In the genomic region with DNA sequence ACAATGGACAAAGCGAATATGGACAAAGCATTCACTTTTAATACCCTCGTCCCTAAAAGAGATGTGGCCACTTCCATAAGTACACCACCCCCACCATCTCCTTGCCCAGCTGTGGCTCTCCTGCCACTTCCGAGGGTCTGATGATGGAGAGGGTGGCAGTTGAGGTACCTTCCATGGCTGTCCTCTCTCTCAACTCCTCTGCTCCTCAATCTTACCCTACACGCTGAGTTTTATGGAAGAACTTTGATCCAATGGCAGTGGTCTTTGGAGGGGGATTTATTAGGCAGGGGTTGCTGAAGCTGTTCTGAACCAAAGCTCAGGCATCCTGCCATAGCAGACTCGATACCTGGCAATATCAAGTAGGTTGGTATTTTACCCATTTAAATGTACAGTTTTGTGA, we compare ENCODE assay signal across 20 cellular contexts.
A peak's percentile ranks its signal among the peaks of the same experiment; 100 is the strongest.
DNase-seq lines count a peak whose midpoint lies in the region; ATAC-seq and TF ChIP-seq lines count a peak whose summit lies in the region.
"Had no signal": no experiment of that assay in that cellular context is flagged by ENCODE, and none has a peak within 500 bp of the region (broad histone marks: within the 10 kb centered on the region; RNA-seq: fewer than 3 reads in every experiment).

No MANE protein-coding gene starts in this region.

- no peak overlapping the region for H3K4me3 ChIP-seq in colonic mucosa
- no peak overlapping the region for H3K4me3 ChIP-seq in lung
- H3K4me3 ChIP-seq in trophoblast cell (ENCODE audit: low read depth, low read length) = no peak overlapping the region
- no peak overlapping the region for H3K4me3 ChIP-seq in GM23248
- H3K4me3 ChIP-seq: A549, BLaER1, GM12878 had no signal

- no peak overlapping the region for H2BK5ac ChIP-seq in trophoblast cell (ENCODE audit: low read depth, low read length, poor library complexity)

- H3K9me3 ChIP-seq in colonic mucosa = no peaks in the 10 kb centered on the region
- peaks cover 0 to under 1% of the 10 kb centered on the region in 2 donors for H3K9me3 ChIP-seq in lung (ENCODE audit: control insufficient read depth in 2 of 2, insufficient read depth in 1 of 2, low read length in 1 of 2)
- no peaks in the 10 kb centered on the region for H3K9me3 ChIP-seq in trophoblast cell (ENCODE audit: insufficient read depth, low read depth, low read length)
- no peaks in the 10 kb centered on the region for H3K9me3 ChIP-seq in GM23248 (ENCODE audit: low read depth)
- H3K9me3 ChIP-seq: BE2C, BLaER1, Caco-2 had no signal

- no peak overlapping the region for H2BK120ac ChIP-seq in trophoblast cell (ENCODE audit: insufficient read depth, low read length, poor library complexity)

- H3F3A ChIP-seq in GM23248 (ENCODE audit: insufficient read depth) = no peaks in the 10 kb centered on the region

- no peak for TF ChIP-seq CTCF in colonic mucosa (IDR thresholded peaks at IDR 0.05)
- TF ChIP-seq CTCF in lung (IDR thresholded peaks at IDR 0.05; ENCODE audit: control extremely low read depth, extremely low read depth) = no peak

- H2BK12ac ChIP-seq in trophoblast cell (ENCODE audit: low read length) = no peak overlapping the region

- no peak overlapping the region for H3K23ac ChIP-seq in trophoblast cell (ENCODE audit: low read length)

- H4K20me1 ChIP-seq in GM23248 (ENCODE audit: insufficient read depth) = no peaks in the 10 kb centered on the region
- H4K20me1 ChIP-seq: BLaER1 had no signal

- no peak overlapping the region for H3K14ac ChIP-seq in trophoblast cell (ENCODE audit: low read length)

- H2AFZ ChIP-seq in trophoblast cell (ENCODE audit: insufficient read depth, low read length, poor library complexity) (no peak overlapping the region), GM23248 (no peak overlapping the region)

- H4K12ac ChIP-seq in trophoblast cell (ENCODE audit: low read depth, low read length) = no peak overlapping the region

- no peak overlapping the region for H3K18ac ChIP-seq in trophoblast cell (ENCODE audit: low read length)

- in situ Hi-C loops in GM23248 (cut with MboI) = no loop called here

- H3K4ac ChIP-seq in trophoblast cell (ENCODE audit: low read depth, low read length) = no peak overlapping the region

- H3K9ac ChIP-seq in colonic mucosa (ENCODE audit: low read depth in 2 of 2, low read length in 2 of 2) (no peak overlapping the region), trophoblast cell (ENCODE audit: low read length) (peak overlapping the region; percentile 78), GM23248 (no peak overlapping the region)
- H3K9ac ChIP-seq: BLaER1 had no signal

- DNase-seq in colonic mucosa = peak; percentile 4
- DNase-seq in lung (ENCODE audit: low spot score) = peak; percentile 2
- DNase-seq in trophoblast cell = no peak
- no peak for DNase-seq in COR-L47 (lab: John Stamatoyannopoulos, UW)
- no peak for DNase-seq in GM23248
- no peak for DNase-seq in DMS79 (lab: John Stamatoyannopoulos, UW)
- DNase-seq: BE2C; C1 segment of cervical spinal cord; Caco-2; Calu3; CD4-positive, alpha-beta memory T cell; CD4-positive, CD25-positive, alpha-beta regulatory T cell; CD8-positive, alpha-beta memory T cell; DND-41; EL; GDM1 had no signal

- no peaks in the 10 kb centered on the region for H3K4me1 ChIP-seq in colonic mucosa
- H3K4me1 ChIP-seq in lung (ENCODE audit: control insufficient read depth in 2 of 2, insufficient read depth in 2 of 2, low read length in 2 of 2) = peaks cover 0 to 3% of the 10 kb centered on the region in 2 donors
- no peaks in the 10 kb centered on the region for H3K4me1 ChIP-seq in trophoblast cell (ENCODE audit: control insufficient read depth in 1 of 2, insufficient read depth in 2 of 2, low read length in 2 of 2)
- H3K4me1 ChIP-seq in GM23248 (ENCODE audit: insufficient read depth) = no peaks in the 10 kb centered on the region
- H3K4me1 ChIP-seq: A549, BE2C, Caco-2 had no signal

- ATAC-seq in lung (ENCODE audit: insufficient read depth, low FRiP score) = no peak
- ATAC-seq: A549, GM12878 had no signal

- H4K91ac ChIP-seq in trophoblast cell (ENCODE audit: low read depth, low read length) = no peak overlapping the region

- H3K27ac ChIP-seq in colonic mucosa = no peak overlapping the region
- H3K27ac ChIP-seq in lung (ENCODE audit: low read depth in 1 of 2, low read length in 1 of 2) = no peak overlapping the region
- H3K27ac ChIP-seq in trophoblast cell (ENCODE audit: low read depth, low read length) = no peak overlapping the region
- no peak overlapping the region for H3K27ac ChIP-seq in GM23248
- H3K27ac ChIP-seq: 22Rv1, A549, BLaER1 had no signal

- intact Hi-C loops in colonic mucosa (cut with DNase I) = no loop called here

- no peaks in the 10 kb centered on the region for H3K9me2 ChIP-seq in GM23248 (ENCODE audit: insufficient read depth)

- H3K79me1 ChIP-seq in trophoblast cell (ENCODE audit: low read length) = no peaks in the 10 kb centered on the region

- H3K79me2 ChIP-seq in trophoblast cell (ENCODE audit: control insufficient read depth, insufficient read depth, low read length, poor library complexity) = no peaks in the 10 kb centered on the region
- no peaks in the 10 kb centered on the region for H3K79me2 ChIP-seq in GM23248 (ENCODE audit: insufficient read depth)

- H3K27me3 ChIP-seq in colonic mucosa = no peaks in the 10 kb centered on the region
- H3K27me3 ChIP-seq in lung (ENCODE audit: control insufficient read depth, insufficient read depth) = no peaks in the 10 kb centered on the region
- H3K27me3 ChIP-seq in trophoblast cell (ENCODE audit: insufficient read depth, low read length) = no peaks in the 10 kb centered on the region
- H3K27me3 ChIP-seq in GM23248 (replicated peaks; ENCODE audit: insufficient read depth) = peaks cover 4% of the 10 kb centered on the region; the same call in 1 of the 2 replicates
- H3K27me3 ChIP-seq: BE2C, BLaER1 had no signal

- no peak overlapping the region for H3K4me2 ChIP-seq in trophoblast cell (ENCODE audit: low read length)
- no peak overlapping the region for H3K4me2 ChIP-seq in GM23248 (ENCODE audit: unreplicated experiment)
- H3K4me2 ChIP-seq: A549 had no signal

- WGBS in lung, 2 donors = 80 to 88% methylated on average over 5 of the region's 5 CpGs
- no CpG with 5 or more reads among the region's 5 CpGs for WGBS in trophoblast cell (ENCODE audit: extremely low coverage, insufficient coverage, insufficient read length)
- WGBS in GM23248 (ENCODE audit: low coverage in 1 of 2, low lambda C conversion rate in 2 of 2, missing lambda C conversion rate in 2 of 2), 2 experiments = 20 to 22% methylated on average over 5 of the region's 5 CpGs

- H2AK5ac ChIP-seq in trophoblast cell (ENCODE audit: low read length) = no peak overlapping the region

- no peaks in the 10 kb centered on the region for H3K36me3 ChIP-seq in colonic mucosa
- no peaks in the 10 kb centered on the region for H3K36me3 ChIP-seq in lung (ENCODE audit: control insufficient read depth in 2 of 2, insufficient read depth in 2 of 2, low read length in 2 of 2)
- H3K36me3 ChIP-seq in trophoblast cell (ENCODE audit: control insufficient read depth in 1 of 2, insufficient read depth in 2 of 2, low read length in 2 of 2) = no peaks in the 10 kb centered on the region
- H3K36me3 ChIP-seq in GM23248 (ENCODE audit: low read depth) = no peaks in the 10 kb centered on the region
- H3K36me3 ChIP-seq: BE2C, BLaER1 had no signal

- no peak overlapping the region for H4K8ac ChIP-seq in trophoblast cell (ENCODE audit: low read depth, low read length)

Comparison
In these comparisons a context has a peak if more than half of its experiments do, and no peak if none do; other contexts are left out.
1. DNase-seq: peak in colonic mucosa (single experiment) and lung (single experiment); none in trophoblast cell (0 of 2), COR-L47 (single experiment), GM23248 (single experiment) and DMS79 (single experiment).